1 cellular context compared by ENCODE assay signal in the genomic region with DNA sequence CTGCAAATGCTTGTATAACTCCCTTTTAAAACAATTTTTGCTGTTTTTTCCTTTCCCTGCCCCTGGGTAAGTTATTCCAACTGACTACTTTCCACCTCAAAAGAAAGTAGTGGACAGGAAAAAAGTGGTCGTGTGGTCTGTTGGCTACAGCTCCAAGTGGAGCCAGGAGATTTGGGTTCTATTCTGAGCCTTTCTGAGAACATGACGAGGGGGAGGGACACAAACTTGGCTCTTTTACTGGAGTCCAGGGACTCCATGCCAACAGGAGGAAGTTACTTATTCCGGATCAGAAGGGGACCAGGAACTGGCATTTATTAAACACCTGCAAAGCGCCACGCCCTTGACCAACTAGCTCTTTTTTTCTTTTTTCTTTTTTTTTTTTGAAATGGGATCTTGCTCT.
TF ChIP-seq lines count a peak whose summit lies in the region.

No MANE protein-coding gene starts in this region.

TF ChIP-seq in GM23338, 12 proteins besides CTCF, POLR2A, EP300 and RAD21 (continued from another document):
- TF ChIP-seq, protein P1, sequence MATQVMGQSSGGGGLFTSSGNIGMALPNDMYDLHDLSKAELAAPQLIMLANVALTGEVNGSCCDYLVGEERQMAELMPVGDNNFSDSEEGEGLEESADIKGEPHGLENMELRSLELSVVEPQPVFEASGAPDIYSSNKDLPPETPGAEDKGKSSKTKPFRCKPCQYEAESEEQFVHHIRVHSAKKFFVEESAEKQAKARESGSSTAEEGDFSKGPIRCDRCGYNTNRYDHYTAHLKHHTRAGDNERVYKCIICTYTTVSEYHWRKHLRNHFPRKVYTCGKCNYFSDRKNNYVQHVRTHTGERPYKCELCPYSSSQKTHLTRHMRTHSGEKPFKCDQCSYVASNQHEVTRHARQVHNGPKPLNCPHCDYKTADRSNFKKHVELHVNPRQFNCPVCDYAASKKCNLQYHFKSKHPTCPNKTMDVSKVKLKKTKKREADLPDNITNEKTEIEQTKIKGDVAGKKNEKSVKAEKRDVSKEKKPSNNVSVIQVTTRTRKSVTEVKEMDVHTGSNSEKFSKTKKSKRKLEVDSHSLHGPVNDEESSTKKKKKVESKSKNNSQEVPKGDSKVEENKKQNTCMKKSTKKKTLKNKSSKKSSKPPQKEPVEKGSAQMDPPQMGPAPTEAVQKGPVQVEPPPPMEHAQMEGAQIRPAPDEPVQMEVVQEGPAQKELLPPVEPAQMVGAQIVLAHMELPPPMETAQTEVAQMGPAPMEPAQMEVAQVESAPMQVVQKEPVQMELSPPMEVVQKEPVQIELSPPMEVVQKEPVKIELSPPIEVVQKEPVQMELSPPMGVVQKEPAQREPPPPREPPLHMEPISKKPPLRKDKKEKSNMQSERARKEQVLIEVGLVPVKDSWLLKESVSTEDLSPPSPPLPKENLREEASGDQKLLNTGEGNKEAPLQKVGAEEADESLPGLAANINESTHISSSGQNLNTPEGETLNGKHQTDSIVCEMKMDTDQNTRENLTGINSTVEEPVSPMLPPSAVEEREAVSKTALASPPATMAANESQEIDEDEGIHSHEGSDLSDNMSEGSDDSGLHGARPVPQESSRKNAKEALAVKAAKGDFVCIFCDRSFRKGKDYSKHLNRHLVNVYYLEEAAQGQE (IDR thresholded peaks at IDR 0.05; ENCODE audit: unreplicated experiment): no peak
- no peak for TF ChIP-seq ZNF114 (CRISPR knock-in tag; IDR thresholded peaks at IDR 0.05)
